8 cellular contexts compared by ENCODE assay signal in genomic region chr15:63487076-63487757, GRCh38. TPM values are rescaled to one million over a fixed set of nuclear protein-coding genes. Genes with fewer than 3 reads are reported as not detected.
DNase-seq lines count a peak whose midpoint lies in the region; ATAC-seq, FAIRE-seq and TF ChIP-seq lines count a peak whose summit lies in the region.

No MANE protein-coding gene starts in this region.

- peaks cover 7% of the 10 kb centered on the region for H3K4me1 ChIP-seq in keratinocyte (ENCODE audit: control insufficient read depth, extremely low read depth, insufficient read depth, low read length)

- H3K9me3 ChIP-seq in keratinocyte (ENCODE audit: control insufficient read depth, low read depth, low read length): no peaks in the 10 kb centered on the region

- H3K27ac ChIP-seq in keratinocyte (ENCODE audit: control insufficient read depth, insufficient read depth, low read length): no peak overlapping the region

- H3K4me3 ChIP-seq in keratinocyte (ENCODE audit: control insufficient read depth in 2 of 3, extremely low read depth in 1 of 3, insufficient read depth in 2 of 3, low read depth in 1 of 3, low read length in 3 of 3): no peak overlapping the region

- H3K9me3 Mint-ChIP-seq in activated B cell treated with CpG ODN at 0.5 μM for 24 hours: no peaks in the 10 kb centered on the region

- CTCF ChIA-PET in activated B cell treated with CpG ODN at 0.5 μM for 24 hours (lab: Charles Lee): interaction anchor here (0.7 to 5.4 kb wide), 21 partner anchors 10 to 785 kb away, joined by 3 to 103 read pairs (median 5); partner anchors contain the start of gene USP3

- in situ Hi-C loops in T47D (cut with HindIII; ENCODE audit: low pct_unique_long_range_greater_than_20kb, low sequenced_read_pairs): no loop called here

- dilution Hi-C loops in keratinocyte (cut with MboI; ENCODE audit: extremely low pct_ligation_motif_present, low sequenced_read_pairs): no loop called here

- no peak overlapping the region for H3K9ac ChIP-seq in keratinocyte (ENCODE audit: control insufficient read depth, extremely low read depth, insufficient read depth, low read length)

- ATAC-seq in activated B cell treated with CpG ODN at 0.5 μM for 24 hours (ENCODE audit: low read depth): peak; percentile 69
- no peak for ATAC-seq in HG02884 (IDR thresholded peaks at IDR 0.05; ENCODE audit: unreplicated experiment)

- peak overlapping the region; percentile 75 for H3K4me3 Mint-ChIP-seq in activated B cell treated with CpG ODN at 0.5 μM for 24 hours

- peak overlapping the region; percentile 53 for H2AFZ ChIP-seq in keratinocyte (ENCODE audit: control insufficient read depth, low read length)

- H3K79me2 ChIP-seq in keratinocyte (ENCODE audit: control insufficient read depth, insufficient read depth, low read length): no peaks in the 10 kb centered on the region

- no peaks in the 10 kb centered on the region for H3K27me3 Mint-ChIP-seq in activated B cell treated with CpG ODN at 0.5 μM for 24 hours

- no peaks in the 10 kb centered on the region for H3K36me3 ChIP-seq in keratinocyte (ENCODE audit: control insufficient read depth in 2 of 2, extremely low read depth in 1 of 2, insufficient read depth in 2 of 2, low read length in 2 of 2)

- H3K36me3 Mint-ChIP-seq in activated B cell treated with CpG ODN at 0.5 μM for 24 hours (ENCODE audit: low read depth): no peaks in the 10 kb centered on the region

- FAIRE-seq in keratinocyte (lab: Jason Lieb, UNC): peak; percentile 73

- peaks cover 83% of the 10 kb centered on the region for H3K4me1 Mint-ChIP-seq in activated B cell treated with CpG ODN at 0.5 μM for 24 hours

- POLR2A ChIA-PET in activated B cell treated with CpG ODN at 0.5 μM for 24 hours (lab: Charles Lee): interaction anchor here (0.7 to 7.6 kb wide), 5 partner anchors 11 to 26 kb away, joined by 3 to 282 read pairs (median 42); partner anchors contain the start of gene USP3

- TF ChIP-seq CTCF in activated B cell treated with CpG ODN at 0.5 μM for 24 hours (IDR thresholded peaks at IDR 0.05) (no peak), keratinocyte (optimal IDR thresholded peaks at IDR 0.05 in 1 of 3, IDR thresholded peaks at IDR 0.05 in 1 of 3, conservative IDR thresholded peaks at IDR 0.05 in 1 of 3; ENCODE audit: extremely low read depth in 1 of 3, insufficient read depth in 2 of 3, low read length in 3 of 3) (peak; percentile 86 to 98 (median 93))

- peak overlapping the region; percentile 22 for H3K4me2 ChIP-seq in keratinocyte (ENCODE audit: control insufficient read depth, extremely low read depth, insufficient read depth, low read depth, low read length)

- peak overlapping the region; percentile 83 for H3K27ac Mint-ChIP-seq in activated B cell treated with CpG ODN at 0.5 μM for 24 hours

- no peaks in the 10 kb centered on the region for H3K9me1 ChIP-seq in keratinocyte (ENCODE audit: control insufficient read depth, extremely low read depth, insufficient read depth, low read length)

- intact Hi-C loops in activated B cell treated with CpG ODN at 0.5 μM for 24 hours (cut with micrococcal nuclease): loop anchor here (1.0 to 2.0 kb wide), 5 partner anchors 8 to 20 kb away; partner anchors contain the start of gene USP3

- DNase-seq in EH (ENCODE audit: low read depth) (peak; percentile 72), H4 (ENCODE audit: low spot score) (peak; percentile 55), NCI-H146 (lab: John Stamatoyannopoulos, UW) (peak; percentile 68), activated B cell treated with CpG ODN at 0.5 μM for 24 hours (peak; percentile 80), T47D (ENCODE audit: low read depth in 1 of 2, low spot score in 1 of 2) (peak; percentile 69 to 89), keratinocyte (ENCODE audit: low read depth, low spot score) (no peak)
- peak; percentile 89 for DNase-seq in stimulated activated CD4-positive, alpha-beta T cell treated with anti-CD3 and anti-CD28 coated beads, Interleukin-1b, Interleukin-23, amount 100 ng/mL, for 48 hours

- no peaks in the 10 kb centered on the region for H3K27me3 ChIP-seq in keratinocyte (ENCODE audit: control insufficient read depth, extremely low read depth, insufficient read depth, low read length)

- H4K20me1 ChIP-seq in keratinocyte (ENCODE audit: control insufficient read depth, extremely low read depth, insufficient read depth, low read length): no peaks in the 10 kb centered on the region

RNA-seq across cellular contexts. Expression of gene USP3, which starts 17.2 kb away (rescaled TPM):
- 31.0 and 48.3 TPM in 2 replicates for total RNA-seq in H4 (2014; rRNA removed; shearing (Covaris generic))
- 92.7 and 110 TPM in 2 replicates for total RNA-seq in activated B cell treated with CpG ODN at 0.5 μM for 24 hours
- 8.3 to 19.9 TPM (median 16.2 TPM) in 3 replicates for polyA plus RNA-seq in keratinocyte
- 57.4 TPM for polyA plus RNA-seq in keratinocyte (2011; ENCODE audit: low read depth)
- polyA plus RNA-seq in keratinocyte (2011; cell fraction: cytosol; rRNA removed): 10.6 and 17.3 TPM in 2 replicates
- polyA plus RNA-seq in keratinocyte (2011; cell fraction: nucleus; rRNA removed): 29.1 and 32.3 TPM in 2 replicates
- 18.0 and 25.1 TPM in 2 replicates for polyA plus RNA-seq in keratinocyte (2012; ENCODE audit: low replicate concordance)
- 12.1 to 23.0 TPM (median 19.0 TPM) in 3 replicates for polyA minus RNA-seq in keratinocyte
- 6.3 TPM for polyA minus RNA-seq in keratinocyte (2011; cell fraction: cytosol; rRNA and poly(A)+ RNA removed)
- polyA minus RNA-seq in keratinocyte (2011; cell fraction: nucleus; rRNA and poly(A)+ RNA removed): 20.5 and 31.2 TPM in 2 replicates
